ENCODE assay signal across 11 cellular contexts in the genomic region with DNA sequence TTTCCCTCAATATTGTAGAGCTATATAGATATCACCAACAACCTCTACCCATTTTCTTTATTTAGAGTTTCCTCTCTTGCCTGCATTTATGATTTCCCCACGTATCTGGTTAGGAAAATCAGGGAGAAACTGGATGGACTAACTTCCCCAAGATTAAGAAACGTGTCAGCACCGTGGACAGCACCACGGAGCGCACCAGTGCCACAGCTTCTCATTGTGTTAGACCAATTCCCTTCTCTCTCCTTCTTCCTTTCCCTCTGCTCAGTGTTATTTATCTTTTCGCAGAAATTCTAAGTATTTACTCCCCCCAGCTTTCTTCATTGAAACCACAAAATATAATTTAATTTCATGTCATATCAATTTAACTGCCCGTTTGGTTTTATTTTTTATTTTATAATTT.
DNase-seq lines count a peak whose midpoint lies in the region; ATAC-seq and FAIRE-seq lines count a peak whose summit lies in the region.
"Had no signal": no experiment of that assay in that cellular context is flagged by ENCODE, and none has a peak within 500 bp of the region (broad histone marks: within the 10 kb centered on the region; RNA-seq: fewer than 3 reads in every experiment).

No MANE protein-coding gene starts in this region.

- H3K4me3 Mint-ChIP-seq in activated CD4-positive, alpha-beta T cell treated with anti-CD3 and anti-CD28 coated beads, Interleukin-2, amount 10 ng/mL, durations not matched to agents 24 days and 14 days = no peak overlapping the region
- H3K4me3 Mint-ChIP-seq: stimulated activated memory B cell treated with anti-CD40 and anti-IgM and Interleukin-4, amounts not matched to agents 10 μg/mL and 1 μg/mL and 100 μg/mL, for 72 hours had no signal

- no peak for ATAC-seq in GM18858 (IDR thresholded peaks at IDR 0.05; ENCODE audit: unreplicated experiment)
- ATAC-seq: stimulated activated memory B cell treated with anti-CD40 and anti-IgM and Interleukin-4, amounts not matched to agents 10 μg/mL and 1 μg/mL and 100 μg/mL, for 72 hours had no signal

- no peaks in the 10 kb centered on the region for H3K9me3 Mint-ChIP-seq in activated CD4-positive, alpha-beta T cell treated with anti-CD3 and anti-CD28 coated beads, Interleukin-2, amount 10 ng/mL, durations not matched to agents 24 days and 14 days

- no peaks in the 10 kb centered on the region for H3K36me3 ChIP-seq in small intestine (ENCODE audit: control insufficient read depth in 2 of 2, insufficient read depth in 2 of 2, low read length in 2 of 2)
- H3K36me3 ChIP-seq: BLaER1 had no signal

- no peaks in the 10 kb centered on the region for H3K4me1 Mint-ChIP-seq in activated CD4-positive, alpha-beta T cell treated with anti-CD3 and anti-CD28 coated beads, Interleukin-2, amount 10 ng/mL, durations not matched to agents 24 days and 14 days

- no peaks in the 10 kb centered on the region for H3K4me1 ChIP-seq in small intestine (ENCODE audit: control insufficient read depth in 2 of 2, insufficient read depth in 1 of 2, low read depth in 1 of 2, low read length in 1 of 2)
- H3K4me1 ChIP-seq: BLaER1 had no signal

- no peaks in the 10 kb centered on the region for H3K27me3 Mint-ChIP-seq in activated CD4-positive, alpha-beta T cell treated with anti-CD3 and anti-CD28 coated beads, Interleukin-2, amount 10 ng/mL, durations not matched to agents 24 days and 14 days
- H3K27me3 Mint-ChIP-seq: stimulated activated memory B cell treated with anti-CD40 and anti-IgM and Interleukin-4, amounts not matched to agents 10 μg/mL and 1 μg/mL and 100 μg/mL, for 72 hours had no signal

- H3K4me3 ChIP-seq in small intestine (ENCODE audit: low read depth in 1 of 2, low read length in 2 of 2) = no peak overlapping the region
- H3K4me3 ChIP-seq: BLaER1 had no signal

- H3K27ac Mint-ChIP-seq in activated CD4-positive, alpha-beta T cell treated with anti-CD3 and anti-CD28 coated beads, Interleukin-2, amount 10 ng/mL, durations not matched to agents 24 days and 14 days = no peak overlapping the region
- H3K27ac Mint-ChIP-seq: stimulated activated memory B cell treated with anti-CD40 and anti-IgM and Interleukin-4, amounts not matched to agents 10 μg/mL and 1 μg/mL and 100 μg/mL, for 72 hours had no signal

- FAIRE-seq in frontal cortex (lab: Jason Lieb, UNC) (peak; percentile 34), small intestine (lab: Jason Lieb, UNC) (no peak), RCC 7860 (lab: Jason Lieb, UNC) (no peak)

- DNase-seq in activated CD4-positive, alpha-beta T cell treated with anti-CD3 and anti-CD28 coated beads, Interleukin-2, amount 10 ng/mL, durations not matched to agents 24 days and 14 days = peak; percentile 68
- no peak for DNase-seq in activated CD4-positive, alpha-beta T cell treated with anti-CD3 and anti-CD28 coated beads for 1 hour
- DNase-seq in T1000 (lab: John Stamatoyannopoulos, UW) (peak; percentile 59), frontal cortex (ENCODE audit: low spot score in 2 of 2) (no peak), small intestine (peak; percentile 28), middle frontal gyrus (ENCODE audit: extremely low spot score, low spot score) (no peak), RCC 7860 (ENCODE audit: low spot score) (no peak)
- DNase-seq: NCI-H2081 treated with DMSO at 0.1 percent for 48 hours had no signal

- no peaks in the 10 kb centered on the region for H3K9me3 ChIP-seq in small intestine (ENCODE audit: control insufficient read depth, low read depth)
- H3K9me3 ChIP-seq: BLaER1 had no signal

- intact Hi-C loops in activated CD4-positive, alpha-beta T cell treated with anti-CD3 and anti-CD28 coated beads, Interleukin-2, amount 10 ng/mL, durations not matched to agents 24 days and 14 days (cut with micrococcal nuclease) = no loop called here

- no peak overlapping the region for H3K27ac ChIP-seq in small intestine (ENCODE audit: low read depth in 1 of 2, low read length in 1 of 2)
- H3K27ac ChIP-seq: BLaER1 had no signal

- no peaks in the 10 kb centered on the region for H3K27me3 ChIP-seq in small intestine (ENCODE audit: control insufficient read depth in 2 of 2, insufficient read depth in 2 of 2, low read length in 2 of 2)
- H3K27me3 ChIP-seq: BLaER1 had no signal

- no peaks in the 10 kb centered on the region for H3K36me3 Mint-ChIP-seq in activated CD4-positive, alpha-beta T cell treated with anti-CD3 and anti-CD28 coated beads, Interleukin-2, amount 10 ng/mL, durations not matched to agents 24 days and 14 days (ENCODE audit: low read depth)
- H3K36me3 Mint-ChIP-seq: stimulated activated memory B cell treated with anti-CD40 and anti-IgM and Interleukin-4, amounts not matched to agents 10 μg/mL and 1 μg/mL and 100 μg/mL, for 72 hours had no signal

- 10 to 16% (median 12%) methylated on average over 7 of the region's 7 CpGs for WGBS in small intestine, 3 donors

Comparison
In these comparisons a context has a peak if more than half of its experiments do, and no peak if none do; other contexts are left out.
1. DNase-seq: peak in activated CD4-positive, alpha-beta T cell treated with anti-CD3 and anti-CD28 coated beads, Interleukin-2, amount 10 ng/mL, durations not matched to agents 24 days and 14 days (single experiment), T1000 (single experiment) and small intestine (single experiment); none in activated CD4-positive, alpha-beta T cell treated with anti-CD3 and anti-CD28 coated beads for 1 hour (single experiment), frontal cortex (0 of 2), middle frontal gyrus (single experiment) and RCC 7860 (single experiment).